In genomic region chr7:1667566-1668485, GRCh38 we compare ENCODE assay signal across 8 cellular contexts. TPM values are rescaled to one million over a fixed set of nuclear protein-coding genes. Genes with fewer than 3 reads are reported as not detected.
A peak's percentile ranks its signal among the peaks of the same experiment; 100 is the strongest.
DNase-seq lines count a peak whose midpoint lies in the region; ATAC-seq and TF ChIP-seq lines count a peak whose summit lies in the region.

No MANE protein-coding gene starts in this region.

- no peak overlapping the region for H3K27ac Mint-ChIP-seq in nephron progenitor cell

- H3K27me3 Mint-ChIP-seq in nephron progenitor cell (ENCODE audit: low read depth, poor library complexity), result peaks cover 19% of the 10 kb centered on the region

- H3K36me3 ChIP-seq in HUES64 (ENCODE audit: insufficient read depth, low read length) (no peaks in the 10 kb centered on the region), esophagus squamous epithelium (no peaks in the 10 kb centered on the region)

- no peak for TF ChIP-seq POLR2A in esophagus squamous epithelium (IDR thresholded peaks at IDR 0.05)

- H3K9me3 ChIP-seq in HUES64 (ENCODE audit: insufficient read depth, low read depth, low read length), result no peaks in the 10 kb centered on the region
- H3K9me3 ChIP-seq in esophagus squamous epithelium, result no peaks in the 10 kb centered on the region

- H3K9me3 Mint-ChIP-seq in nephron progenitor cell, result no peaks in the 10 kb centered on the region

- CTCF ChIA-PET in AG04449 (lab: Yijun Ruan, JAX), result interaction anchor here (1.0 to 1.6 kb wide), 5 partner anchors 31 to 680 kb away, joined by 3 to 6 read pairs (median 4); no protein-coding TSS in a partner anchor

- H3K4me3 Mint-ChIP-seq in nephron progenitor cell, result peak overlapping the region; percentile 86

- intact Hi-C loops in esophagus squamous epithelium (cut with DNase I), result loop anchor here (10.0 kb wide), 1 partner anchor 547 kb away; no protein-coding TSS in a partner anchor

- H3K9ac ChIP-seq in HUES64 (ENCODE audit: low read depth, low read length), result no peak overlapping the region

- ATAC-seq in HG03432 (IDR thresholded peaks at IDR 0.05; ENCODE audit: unreplicated experiment), result no peak
- ATAC-seq in HG03139 (IDR thresholded peaks at IDR 0.05; ENCODE audit: unreplicated experiment), result no peak

- peaks cover 85% of the 10 kb centered on the region for H3K27me3 ChIP-seq in HUES64 (ENCODE audit: insufficient read depth, low read length)
- peaks cover 17 to 100% (median 42%) of the 10 kb centered on the region in 4 donors for H3K27me3 ChIP-seq in esophagus squamous epithelium

- TF ChIP-seq CTCF in AG04449 (IDR thresholded peaks at IDR 0.05; ENCODE audit: insufficient read depth, low read length, missing control alignments) (no peak), esophagus squamous epithelium (IDR thresholded peaks at IDR 0.05) (no peak), nephron progenitor cell (IDR thresholded peaks at IDR 0.05) (no peak)

- H3K27ac ChIP-seq in HUES64 (ENCODE audit: low read depth, low read length), result no peak overlapping the region
- H3K27ac ChIP-seq in esophagus squamous epithelium, result no peak overlapping the region
- H3K27ac ChIP-seq in substantia nigra (ENCODE audit: low read depth, low read length, poor library complexity, severe bottlenecking), result no peak overlapping the region

- H3K4me3 ChIP-seq in AG04449 (ENCODE audit: low read depth, low read length) (peak overlapping the region; percentile 69), HUES64 (ENCODE audit: low read length) (peak overlapping the region; percentile 48), esophagus squamous epithelium (peak overlapping the region; percentile 33 to 72 (median 50))

- DNase-seq in AG04449 (ENCODE audit: low read depth, low spot score) (no peak), esophagus squamous epithelium (lab: John Stamatoyannopoulos, UW) (no peak), nephron progenitor cell (peak; percentile 77), nucleus accumbens (lab: John Stamatoyannopoulos, UW) (no peak), substantia nigra (lab: John Stamatoyannopoulos, UW) (no peak)

- 7% methylated on average over 67 of the region's 78 CpGs for WGBS in HUES64
- WGBS in esophagus squamous epithelium, 2 donors, result 7% methylated on average over 25 of the region's 78 CpGs; no CpG with 5 or more reads in 1 of the 2 donors

- H3K4me1 ChIP-seq in HUES64 (ENCODE audit: insufficient read depth, low read length) (peaks cover 13% of the 10 kb centered on the region), esophagus squamous epithelium (peaks cover 34 to 73% (median 62%) of the 10 kb centered on the region in 3 donors)

- peaks cover 22% of the 10 kb centered on the region for H3K4me1 Mint-ChIP-seq in nephron progenitor cell

- POLR2A ChIA-PET in AG04449 (lab: Yijun Ruan, JAX), result interaction anchor here (0.6 kb wide), 1 partner anchor 216 kb away, joined by 3 read pairs; no protein-coding TSS in a partner anchor

- no peaks in the 10 kb centered on the region for H3K36me3 Mint-ChIP-seq in nephron progenitor cell (ENCODE audit: low read depth)

RNA-seq across cellular contexts. Expression of gene ELFN1, which starts 2.3 kb away (rescaled TPM):
- 3.5 TPM for polyA plus RNA-seq in HUES64 (2013, experiment 1 of 2)
- 5.5 TPM for polyA plus RNA-seq in HUES64 (2013, experiment 2 of 2)
- total RNA-seq in esophagus squamous epithelium, result 1 to 10 TPM in 1 of 4 donors, under 1 TPM in 3; 0.38 to 3.3 (median 0.48) TPM
